17 cellular contexts compared by ENCODE assay signal in the genomic region with DNA sequence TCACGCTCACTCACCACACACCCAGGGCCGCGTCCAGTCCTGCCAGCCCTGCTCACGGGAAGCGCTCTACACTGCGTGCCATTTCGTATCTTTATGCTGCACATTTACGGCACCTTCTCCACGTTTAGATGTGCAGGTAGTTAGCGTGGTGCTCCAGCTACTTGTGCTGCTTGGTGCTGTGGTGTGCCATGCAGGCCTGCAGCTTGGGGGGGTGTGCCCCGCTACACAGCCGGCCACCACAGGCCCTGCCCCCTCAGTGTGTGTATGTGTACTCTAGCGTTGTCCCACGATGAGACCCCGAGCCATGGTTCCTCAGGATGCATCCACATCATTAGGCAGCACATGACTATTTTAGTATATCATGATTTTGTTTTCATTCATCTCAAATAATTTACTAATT. TPM values are rescaled to one million over a fixed set of nuclear protein-coding genes. Genes with fewer than 3 reads are reported as not detected.
"Had no signal": no experiment of that assay in that cellular context is flagged by ENCODE, and none has a peak within 500 bp of the region (broad histone marks: within the 10 kb centered on the region; RNA-seq: fewer than 3 reads in every experiment).

No MANE protein-coding gene starts in this region.

- H3K9me3 Mint-ChIP-seq: activated naive CD4-positive, alpha-beta T cell treated with anti-CD3 and anti-CD28 coated beads, Interleukin-2, amount 50 U/mL, for 24 hours had no signal

- DNase-seq: activated CD4-positive, alpha-beta T cell treated with anti-CD3 and anti-CD28 coated beads for 1 hour; brain microvascular endothelial cell; hippocampal formation; right cardiac atrium; small intestine; T-helper 9 cell; thyroid gland had no signal

- H3K4me3 Mint-ChIP-seq: activated naive CD4-positive, alpha-beta T cell treated with anti-CD3 and anti-CD28 coated beads, Interleukin-2, amount 50 U/mL, for 24 hours had no signal

- H3K4me3 ChIP-seq: thyroid gland had no signal

- H3K4me1 ChIP-seq: thyroid gland had no signal

- H3K27me3 ChIP-seq: brain microvascular endothelial cell, thyroid gland had no signal

- H3K9me3 ChIP-seq: thyroid gland had no signal

- H3K27ac Mint-ChIP-seq: activated naive CD4-positive, alpha-beta T cell treated with anti-CD3 and anti-CD28 coated beads, Interleukin-2, amount 50 U/mL, for 24 hours had no signal

- H3K27me3 Mint-ChIP-seq: activated naive CD4-positive, alpha-beta T cell treated with anti-CD3 and anti-CD28 coated beads, Interleukin-2, amount 50 U/mL, for 24 hours had no signal

- ATAC-seq: esophagus mucosa, right cardiac atrium had no signal

- H3K27ac ChIP-seq: brain microvascular endothelial cell, thyroid gland had no signal

RNA-seq across cellular contexts. Expression of a gene that starts 41.9 kb away (rescaled TPM):
- total RNA-seq: activated CD8-positive, alpha-beta memory T cell treated with anti-CD3 and anti-CD28 coated beads for 36 hours; cerebellum; dermis microvascular lymphatic vessel endothelial cell; esophagus mucosa; glomerular endothelial cell; lower leg skin; mesenteric fat pad; myocyte; posterior vena cava; right cardiac atrium; thyroid gland had no signal
- polyA plus RNA-seq: right cardiac atrium, small intestine had no signal
